In the genomic region with DNA sequence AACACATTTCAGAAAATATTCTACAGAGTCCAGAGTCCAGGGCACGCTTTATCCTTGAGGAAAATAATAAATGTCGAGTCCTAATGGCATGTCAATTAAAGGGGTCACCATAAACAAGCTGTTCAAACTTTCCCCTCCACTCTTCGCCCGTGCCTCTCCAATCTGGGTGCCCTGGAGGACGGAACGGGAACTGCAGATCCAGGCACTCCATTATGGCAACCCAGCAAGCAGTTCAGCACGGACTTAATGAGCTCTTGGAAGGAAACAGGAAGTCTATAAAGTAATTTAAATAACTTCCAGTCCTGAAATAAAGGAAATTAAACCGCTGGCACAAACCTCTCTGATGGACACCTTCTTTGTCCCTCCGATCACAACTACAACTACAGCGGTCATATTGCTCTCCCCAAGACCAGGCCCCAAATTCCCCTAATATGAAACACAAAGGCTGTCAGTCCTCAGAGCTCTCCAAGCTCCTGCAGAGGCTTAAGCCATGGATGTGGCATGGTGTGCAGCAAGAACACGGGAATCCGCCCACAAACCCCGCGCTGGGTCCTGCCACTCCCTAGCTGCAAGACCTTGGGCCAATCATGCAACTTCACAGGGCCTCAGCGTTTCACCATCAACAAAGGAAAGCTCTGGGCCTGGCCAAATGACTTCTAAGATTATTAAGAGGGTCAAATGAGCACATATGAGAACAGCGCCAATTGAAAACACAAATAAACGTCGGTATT, we compare ENCODE assay signal across 1 cellular context.
TF ChIP-seq lines count a peak whose summit lies in the region.

No MANE protein-coding gene starts in this region.

TF ChIP-seq in H1, 55 proteins besides CTCF, POLR2A, EP300 and RAD21 (continued from another document):
- TF ChIP-seq, protein P1, sequence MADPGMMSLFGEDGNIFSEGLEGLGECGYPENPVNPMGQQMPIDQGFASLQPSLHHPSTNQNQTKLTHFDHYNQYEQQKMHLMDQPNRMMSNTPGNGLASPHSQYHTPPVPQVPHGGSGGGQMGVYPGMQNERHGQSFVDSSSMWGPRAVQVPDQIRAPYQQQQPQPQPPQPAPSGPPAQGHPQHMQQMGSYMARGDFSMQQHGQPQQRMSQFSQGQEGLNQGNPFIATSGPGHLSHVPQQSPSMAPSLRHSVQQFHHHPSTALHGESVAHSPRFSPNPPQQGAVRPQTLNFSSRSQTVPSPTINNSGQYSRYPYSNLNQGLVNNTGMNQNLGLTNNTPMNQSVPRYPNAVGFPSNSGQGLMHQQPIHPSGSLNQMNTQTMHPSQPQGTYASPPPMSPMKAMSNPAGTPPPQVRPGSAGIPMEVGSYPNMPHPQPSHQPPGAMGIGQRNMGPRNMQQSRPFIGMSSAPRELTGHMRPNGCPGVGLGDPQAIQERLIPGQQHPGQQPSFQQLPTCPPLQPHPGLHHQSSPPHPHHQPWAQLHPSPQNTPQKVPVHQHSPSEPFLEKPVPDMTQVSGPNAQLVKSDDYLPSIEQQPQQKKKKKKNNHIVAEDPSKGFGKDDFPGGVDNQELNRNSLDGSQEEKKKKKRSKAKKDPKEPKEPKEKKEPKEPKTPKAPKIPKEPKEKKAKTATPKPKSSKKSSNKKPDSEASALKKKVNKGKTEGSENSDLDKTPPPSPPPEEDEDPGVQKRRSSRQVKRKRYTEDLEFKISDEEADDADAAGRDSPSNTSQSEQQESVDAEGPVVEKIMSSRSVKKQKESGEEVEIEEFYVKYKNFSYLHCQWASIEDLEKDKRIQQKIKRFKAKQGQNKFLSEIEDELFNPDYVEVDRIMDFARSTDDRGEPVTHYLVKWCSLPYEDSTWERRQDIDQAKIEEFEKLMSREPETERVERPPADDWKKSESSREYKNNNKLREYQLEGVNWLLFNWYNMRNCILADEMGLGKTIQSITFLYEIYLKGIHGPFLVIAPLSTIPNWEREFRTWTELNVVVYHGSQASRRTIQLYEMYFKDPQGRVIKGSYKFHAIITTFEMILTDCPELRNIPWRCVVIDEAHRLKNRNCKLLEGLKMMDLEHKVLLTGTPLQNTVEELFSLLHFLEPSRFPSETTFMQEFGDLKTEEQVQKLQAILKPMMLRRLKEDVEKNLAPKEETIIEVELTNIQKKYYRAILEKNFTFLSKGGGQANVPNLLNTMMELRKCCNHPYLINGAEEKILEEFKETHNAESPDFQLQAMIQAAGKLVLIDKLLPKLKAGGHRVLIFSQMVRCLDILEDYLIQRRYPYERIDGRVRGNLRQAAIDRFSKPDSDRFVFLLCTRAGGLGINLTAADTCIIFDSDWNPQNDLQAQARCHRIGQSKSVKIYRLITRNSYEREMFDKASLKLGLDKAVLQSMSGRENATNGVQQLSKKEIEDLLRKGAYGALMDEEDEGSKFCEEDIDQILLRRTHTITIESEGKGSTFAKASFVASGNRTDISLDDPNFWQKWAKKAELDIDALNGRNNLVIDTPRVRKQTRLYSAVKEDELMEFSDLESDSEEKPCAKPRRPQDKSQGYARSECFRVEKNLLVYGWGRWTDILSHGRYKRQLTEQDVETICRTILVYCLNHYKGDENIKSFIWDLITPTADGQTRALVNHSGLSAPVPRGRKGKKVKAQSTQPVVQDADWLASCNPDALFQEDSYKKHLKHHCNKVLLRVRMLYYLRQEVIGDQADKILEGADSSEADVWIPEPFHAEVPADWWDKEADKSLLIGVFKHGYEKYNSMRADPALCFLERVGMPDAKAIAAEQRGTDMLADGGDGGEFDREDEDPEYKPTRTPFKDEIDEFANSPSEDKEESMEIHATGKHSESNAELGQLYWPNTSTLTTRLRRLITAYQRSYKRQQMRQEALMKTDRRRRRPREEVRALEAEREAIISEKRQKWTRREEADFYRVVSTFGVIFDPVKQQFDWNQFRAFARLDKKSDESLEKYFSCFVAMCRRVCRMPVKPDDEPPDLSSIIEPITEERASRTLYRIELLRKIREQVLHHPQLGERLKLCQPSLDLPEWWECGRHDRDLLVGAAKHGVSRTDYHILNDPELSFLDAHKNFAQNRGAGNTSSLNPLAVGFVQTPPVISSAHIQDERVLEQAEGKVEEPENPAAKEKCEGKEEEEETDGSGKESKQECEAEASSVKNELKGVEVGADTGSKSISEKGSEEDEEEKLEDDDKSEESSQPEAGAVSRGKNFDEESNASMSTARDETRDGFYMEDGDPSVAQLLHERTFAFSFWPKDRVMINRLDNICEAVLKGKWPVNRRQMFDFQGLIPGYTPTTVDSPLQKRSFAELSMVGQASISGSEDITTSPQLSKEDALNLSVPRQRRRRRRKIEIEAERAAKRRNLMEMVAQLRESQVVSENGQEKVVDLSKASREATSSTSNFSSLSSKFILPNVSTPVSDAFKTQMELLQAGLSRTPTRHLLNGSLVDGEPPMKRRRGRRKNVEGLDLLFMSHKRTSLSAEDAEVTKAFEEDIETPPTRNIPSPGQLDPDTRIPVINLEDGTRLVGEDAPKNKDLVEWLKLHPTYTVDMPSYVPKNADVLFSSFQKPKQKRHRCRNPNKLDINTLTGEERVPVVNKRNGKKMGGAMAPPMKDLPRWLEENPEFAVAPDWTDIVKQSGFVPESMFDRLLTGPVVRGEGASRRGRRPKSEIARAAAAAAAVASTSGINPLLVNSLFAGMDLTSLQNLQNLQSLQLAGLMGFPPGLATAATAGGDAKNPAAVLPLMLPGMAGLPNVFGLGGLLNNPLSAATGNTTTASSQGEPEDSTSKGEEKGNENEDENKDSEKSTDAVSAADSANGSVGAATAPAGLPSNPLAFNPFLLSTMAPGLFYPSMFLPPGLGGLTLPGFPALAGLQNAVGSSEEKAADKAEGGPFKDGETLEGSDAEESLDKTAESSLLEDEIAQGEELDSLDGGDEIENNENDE (IDR thresholded peaks at IDR 0.05; ENCODE audit: insufficient replicate concordance, low read length): no peak
- TF ChIP-seq RFX5 (IDR thresholded peaks at IDR 0.05; ENCODE audit: borderline replicate concordance, low read depth, low read length) (no peak), POU5F1 (IDR thresholded peaks at IDR 0.05; ENCODE audit: low read depth, low read length) (no peak), SRF (IDR thresholded peaks at IDR 0.05; ENCODE audit: low read depth, low read length) (no peak), ASH2L (IDR thresholded peaks at IDR 0.05; ENCODE audit: low read length) (no peak), GABPA (IDR thresholded peaks at IDR 0.05; ENCODE audit: borderline replicate concordance, insufficient read depth, low read length) (no peak), RXRA (IDR thresholded peaks at IDR 0.05; ENCODE audit: insufficient read depth, low read depth, low read length) (no peak), TEAD4 (IDR thresholded peaks at IDR 0.05; ENCODE audit: low read depth, low read length) (no peak), SP4 (IDR thresholded peaks at IDR 0.05; ENCODE audit: low read length) (no peak), EZH2 (IDR thresholded peaks at IDR 0.05; ENCODE audit: low read depth, low read length, severe bottlenecking) (no peak), BRCA1 (IDR thresholded peaks at IDR 0.05; ENCODE audit: low read depth, low read length) (no peak)
